22 cellular contexts compared by ENCODE assay signal in genomic region chr7:131529617-131530016, GRCh38.
"Had no signal": no experiment of that assay in that cellular context is flagged by ENCODE, and none has a peak within 500 bp of the region (broad histone marks: within the 10 kb centered on the region; RNA-seq: fewer than 3 reads in every experiment).

No MANE protein-coding gene starts in this region.

- DNase-seq: activated B cell treated with CpG ODN at 0.5 μM for 24 hours; activated CD4-positive, alpha-beta T cell treated with anti-CD3 and anti-CD28 coated beads for 48 hours; activated CD8-positive, alpha-beta memory T cell treated with anti-CD3 and anti-CD28 coated beads, Interleukin-2, amount 50 U/mL, for 4 hours; activated CD8-positive, alpha-beta T cell treated with anti-CD3 and anti-CD28 coated beads, Interleukin-2, amount 10 ng/mL, durations not matched to agents 7 days and 5 days; activated gamma-delta T cell treated with Interleukin-2 at 50 U/mL for 16 hours; activated T-cell treated with anti-CD3 and anti-CD28 coated beads, Interleukin-2, amount 50 U/mL, for 72 hours; amniotic stem cell; cortex of kidney; effector CD4-positive, alpha-beta T cell; mesenchymal stem cell; occipital lobe; stomach; T-helper 2 cell; testis; upper lobe of right lung had no signal

- FAIRE-seq: frontal cortex had no signal

- H3K4me1 ChIP-seq: prostate gland, upper lobe of right lung had no signal

- H3K27me3 Mint-ChIP-seq: activated B cell treated with CpG ODN at 0.5 μM for 24 hours had no signal

- H3K27me3 ChIP-seq: stomach, testis, upper lobe of right lung had no signal

- H3K27ac Mint-ChIP-seq: activated B cell treated with CpG ODN at 0.5 μM for 24 hours; activated CD8-positive, alpha-beta T cell treated with anti-CD3 and anti-CD28 coated beads, Interleukin-2, amount 10 ng/mL, durations not matched to agents 7 days and 5 days; activated naive CD8-positive, alpha-beta T cell; activated T-cell treated with anti-CD3 and anti-CD28 coated beads, Interleukin-2, amount 50 U/mL, for 72 hours; brain; nephron had no signal

- H3K4me1 Mint-ChIP-seq: brain had no signal

- H3K4me3 ChIP-seq: prostate gland, stomach, testis, upper lobe of right lung had no signal

- H3K9me3 Mint-ChIP-seq: activated B cell treated with CpG ODN at 0.5 μM for 24 hours; activated T-cell treated with anti-CD3 and anti-CD28 coated beads, Interleukin-2, amount 50 U/mL, for 72 hours; nephron had no signal

- H3K36me3 Mint-ChIP-seq: activated naive CD8-positive, alpha-beta T cell had no signal

- H3K27ac ChIP-seq: epithelial cell of prostate, prostate gland, testis, upper lobe of right lung had no signal

- H3K4me3 Mint-ChIP-seq: activated B cell treated with CpG ODN at 0.5 μM for 24 hours; activated CD8-positive, alpha-beta T cell treated with anti-CD3 and anti-CD28 coated beads, Interleukin-2, amount 10 ng/mL, durations not matched to agents 7 days and 5 days; activated naive CD8-positive, alpha-beta T cell; activated T-cell treated with anti-CD3 and anti-CD28 coated beads, Interleukin-2, amount 50 U/mL, for 72 hours; brain had no signal

- ATAC-seq: activated CD8-positive, alpha-beta T cell treated with anti-CD3 and anti-CD28 coated beads, Interleukin-2, amount 10 ng/mL, durations not matched to agents 7 days and 5 days; activated T-cell treated with anti-CD3 and anti-CD28 coated beads, Interleukin-2, amount 50 U/mL, for 72 hours; sciatic nerve; upper lobe of right lung had no signal

- H3K9me3 ChIP-seq: prostate gland, stomach, testis, upper lobe of right lung had no signal

- H3K36me3 ChIP-seq: prostate gland, stomach, upper lobe of right lung had no signal
